21 cellular contexts compared by ENCODE assay signal in the genomic region with DNA sequence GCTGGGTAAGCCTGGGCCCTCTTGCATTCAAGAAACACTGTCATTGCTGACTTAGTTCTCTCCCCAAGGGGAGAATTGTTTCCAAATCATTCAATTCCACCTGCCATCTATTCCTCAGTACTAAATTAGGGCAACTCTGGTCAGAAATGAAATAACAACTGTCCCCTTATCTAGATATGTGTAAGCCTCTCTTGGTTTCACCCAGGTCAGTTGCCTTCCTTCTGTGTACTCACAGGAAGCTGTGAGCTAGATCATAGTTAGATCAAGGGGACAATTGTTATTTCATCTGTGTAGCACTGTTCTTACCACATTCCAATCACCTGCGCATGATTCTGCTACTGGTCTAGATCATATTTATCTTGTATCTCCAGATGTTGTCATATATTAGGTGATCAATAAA.
DNase-seq lines count a peak whose midpoint lies in the region; ATAC-seq, FAIRE-seq and TF ChIP-seq lines count a peak whose summit lies in the region.
"Had no signal": no experiment of that assay in that cellular context is flagged by ENCODE, and none has a peak within 500 bp of the region (broad histone marks: within the 10 kb centered on the region; RNA-seq: fewer than 3 reads in every experiment).

No MANE protein-coding gene starts in this region.

- H3K4me3 ChIP-seq in GM12878 = no peak overlapping the region
- H3K4me3 ChIP-seq: BLaER1, SJSA1 had no signal

- TF ChIP-seq CTCF in GM12878 (IDR thresholded peaks at IDR 0.05 in 2 of 3, conservative IDR thresholded peaks at IDR 0.05 in 1 of 3; ENCODE audit: control insufficient read depth in 2 of 3, extremely low read depth in 1 of 3, insufficient read depth in 1 of 3, low read depth in 3 of 3, low read length in 3 of 3) = no peak

- TF ChIP-seq EP300 in GM12878 (IDR thresholded peaks at IDR 0.05; ENCODE audit: borderline replicate concordance in 1 of 2, control insufficient read depth in 1 of 2, low read depth in 2 of 2, low read length in 2 of 2) = peak; percentile 35 to 56; a peak in 2 of 4 replicates

- CTCF ChIA-PET in GM12878 (lab: Yijun Ruan, JAX) = interaction anchor here (1.2 to 1.5 kb wide), 2 partner anchors 58 to 204 kb away, joined by 3 to 4 read pairs; no protein-coding TSS in a partner anchor

- H3K4me1 ChIP-seq in GM12878 (ENCODE audit: control insufficient read depth, insufficient read depth, low read length) = no peaks in the 10 kb centered on the region
- H3K4me1 ChIP-seq: BLaER1, Caco-2, SJSA1 had no signal

- BruUV-seq in GM12878 (replicated peaks; lab: Mats Ljungman, UMichigan) = no TSS peak

- FAIRE-seq in GM12878 (lab: Jason Lieb, UNC) = no peak
- FAIRE-seq: H1, RCC 7860 had no signal

- H3K9ac ChIP-seq in GM12878 (ENCODE audit: control insufficient read depth, insufficient read depth, low read length) = no peak overlapping the region
- H3K9ac ChIP-seq: BLaER1 had no signal

- TF ChIP-seq POLR2A in GM12878 (IDR thresholded peaks at IDR 0.05; ENCODE audit: low read depth, low read length) = no peak

- WGBS in GM12878 (ENCODE audit: insufficient coverage, insufficient replicate concordance, low lambda C conversion rate, missing lambda C conversion rate) = 95% methylated on average over 1 of the region's 1 CpG

- H4K20me1 ChIP-seq in GM12878 (ENCODE audit: control insufficient read depth, insufficient read depth) = no peaks in the 10 kb centered on the region
- H4K20me1 ChIP-seq: BLaER1 had no signal

- no peak overlapping the region for H3K27ac ChIP-seq in GM12878 (ENCODE audit: control insufficient read depth, insufficient read depth)
- H3K27ac ChIP-seq: BLaER1, SJSA1 had no signal

- SMC1A ChIA-PET in GM12878 (lab: Charles Lee; ENCODE audit: uncharacterized antibody, unreplicated experiment) = no interaction called here

- no peaks in the 10 kb centered on the region for H3K9me3 ChIP-seq in GM12878 (replicated peaks; ENCODE audit: control insufficient read depth, insufficient read depth, low read length)
- H3K9me3 ChIP-seq: BLaER1, Caco-2, SJSA1 had no signal

- no peak overlapping the region for H2AFZ ChIP-seq in GM12878 (ENCODE audit: control insufficient read depth, low read depth, low read length)

- no peak overlapping the region for H3K4me2 ChIP-seq in GM12878 (ENCODE audit: control insufficient read depth, insufficient read depth)
- H3K4me2 ChIP-seq: BLaER1 had no signal

- no peaks in the 10 kb centered on the region for H3K79me2 ChIP-seq in GM12878 (ENCODE audit: control insufficient read depth, insufficient read depth, low read length)

- POLR2A ChIA-PET in GM12878 (lab: Charles Lee) = no interaction called here

- no peaks in the 10 kb centered on the region for H3K36me3 ChIP-seq in GM12878 (ENCODE audit: control insufficient read depth in 2 of 2, insufficient read depth in 2 of 2, low read length in 1 of 2)
- H3K36me3 ChIP-seq: BLaER1, SJSA1 had no signal

- intact Hi-C loops in GM12878 (cut with micrococcal nuclease; ENCODE audit: unreplicated experiment) = no loop called here
- intact Hi-C loops in Right ventricle myocardium inferior (cut with DNase I) = no loop called here

- no peak for DNase-seq in GM12878 (ENCODE audit: low read depth, low spot score)
- DNase-seq in Right ventricle myocardium inferior (ENCODE audit: missing footprints) = no peak
- no peak for DNase-seq in activated effector memory CD4-positive, alpha-beta T cell treated with Interleukin-2 at 50 U/mL for 16 hours
- DNase-seq in activated CD4-positive, CD25-positive, alpha-beta regulatory T cell (lab: John Stamatoyannopoulos, UW) = no peak
- DNase-seq: Caco-2; CD4-positive, alpha-beta T cell; DND-41; Karpas-422; NCI-H1417 treated with DMSO at 0.1 percent for 48 hours; NCI-H187; NCI-H446; NCI-H526; OCI-M1; T-helper 9 cell had no signal

- in situ Hi-C loops in GM12878 (cut with MboI) = no loop called here

- H3K27me3 ChIP-seq in GM12878 (replicated peaks in 1 of 2; ENCODE audit: control insufficient read depth in 2 of 2, insufficient read depth in 2 of 2, low read length in 1 of 2) = no peaks in the 10 kb centered on the region
- H3K27me3 ChIP-seq: BLaER1, SJSA1 had no signal

- RAD21 ChIA-PET in GM12878 (lab: Charles Lee; ENCODE audit: unreplicated experiment) = no interaction called here

- TF ChIP-seq RAD21 in GM12878 (IDR thresholded peaks at IDR 0.05; ENCODE audit: insufficient read depth, low read depth, low read length) = no peak

- ATAC-seq in GM18520 (IDR thresholded peaks at IDR 0.05; ENCODE audit: unreplicated experiment) = peak; percentile 56
- ATAC-seq in GM19351 (IDR thresholded peaks at IDR 0.05; ENCODE audit: unreplicated experiment) = peak; percentile 67
- peak; percentile 65 for ATAC-seq in HG02885 (IDR thresholded peaks at IDR 0.05; ENCODE audit: poor library complexity, unreplicated experiment)
- peak; percentile 98 for ATAC-seq in GM12878
- no peak for ATAC-seq in Right ventricle myocardium inferior

TF ChIP-seq in GM12878, 131 proteins besides CTCF, POLR2A, EP300 and RAD21 (continues in another document):
- TF ChIP-seq RELA (IDR thresholded peaks at IDR 0.05; ENCODE audit: borderline replicate concordance, partially characterized antibody) (no peak), LARP7 (IDR thresholded peaks at IDR 0.05) (no peak), EED (IDR thresholded peaks at IDR 0.05; ENCODE audit: low read depth) (peak; percentile 54), POLR2AphosphoS5 (IDR thresholded peaks at IDR 0.05; ENCODE audit: low read length) (no peak), NFIC (IDR thresholded peaks at IDR 0.05; ENCODE audit: low read depth, low read length) (peak; percentile 61; the same call in 1 of the 2 replicates), HCFC1 (IDR thresholded peaks at IDR 0.05; ENCODE audit: low read length) (no peak), FOXM1 (IDR thresholded peaks at IDR 0.05; ENCODE audit: low read depth, low read length) (0 out of 2 replicates have a peak, but pooled peaks have one; percentile 31), BMI1 (IDR thresholded peaks at IDR 0.05; ENCODE audit: borderline replicate concordance) (no peak)
- TF ChIP-seq, protein P1, sequence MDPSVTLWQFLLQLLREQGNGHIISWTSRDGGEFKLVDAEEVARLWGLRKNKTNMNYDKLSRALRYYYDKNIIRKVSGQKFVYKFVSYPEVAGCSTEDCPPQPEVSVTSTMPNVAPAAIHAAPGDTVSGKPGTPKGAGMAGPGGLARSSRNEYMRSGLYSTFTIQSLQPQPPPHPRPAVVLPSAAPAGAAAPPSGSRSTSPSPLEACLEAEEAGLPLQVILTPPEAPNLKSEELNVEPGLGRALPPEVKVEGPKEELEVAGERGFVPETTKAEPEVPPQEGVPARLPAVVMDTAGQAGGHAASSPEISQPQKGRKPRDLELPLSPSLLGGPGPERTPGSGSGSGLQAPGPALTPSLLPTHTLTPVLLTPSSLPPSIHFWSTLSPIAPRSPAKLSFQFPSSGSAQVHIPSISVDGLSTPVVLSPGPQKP (IDR thresholded peaks at IDR 0.05; ENCODE audit: low read depth, low read length) = no peak
- TF ChIP-seq, protein P2, sequence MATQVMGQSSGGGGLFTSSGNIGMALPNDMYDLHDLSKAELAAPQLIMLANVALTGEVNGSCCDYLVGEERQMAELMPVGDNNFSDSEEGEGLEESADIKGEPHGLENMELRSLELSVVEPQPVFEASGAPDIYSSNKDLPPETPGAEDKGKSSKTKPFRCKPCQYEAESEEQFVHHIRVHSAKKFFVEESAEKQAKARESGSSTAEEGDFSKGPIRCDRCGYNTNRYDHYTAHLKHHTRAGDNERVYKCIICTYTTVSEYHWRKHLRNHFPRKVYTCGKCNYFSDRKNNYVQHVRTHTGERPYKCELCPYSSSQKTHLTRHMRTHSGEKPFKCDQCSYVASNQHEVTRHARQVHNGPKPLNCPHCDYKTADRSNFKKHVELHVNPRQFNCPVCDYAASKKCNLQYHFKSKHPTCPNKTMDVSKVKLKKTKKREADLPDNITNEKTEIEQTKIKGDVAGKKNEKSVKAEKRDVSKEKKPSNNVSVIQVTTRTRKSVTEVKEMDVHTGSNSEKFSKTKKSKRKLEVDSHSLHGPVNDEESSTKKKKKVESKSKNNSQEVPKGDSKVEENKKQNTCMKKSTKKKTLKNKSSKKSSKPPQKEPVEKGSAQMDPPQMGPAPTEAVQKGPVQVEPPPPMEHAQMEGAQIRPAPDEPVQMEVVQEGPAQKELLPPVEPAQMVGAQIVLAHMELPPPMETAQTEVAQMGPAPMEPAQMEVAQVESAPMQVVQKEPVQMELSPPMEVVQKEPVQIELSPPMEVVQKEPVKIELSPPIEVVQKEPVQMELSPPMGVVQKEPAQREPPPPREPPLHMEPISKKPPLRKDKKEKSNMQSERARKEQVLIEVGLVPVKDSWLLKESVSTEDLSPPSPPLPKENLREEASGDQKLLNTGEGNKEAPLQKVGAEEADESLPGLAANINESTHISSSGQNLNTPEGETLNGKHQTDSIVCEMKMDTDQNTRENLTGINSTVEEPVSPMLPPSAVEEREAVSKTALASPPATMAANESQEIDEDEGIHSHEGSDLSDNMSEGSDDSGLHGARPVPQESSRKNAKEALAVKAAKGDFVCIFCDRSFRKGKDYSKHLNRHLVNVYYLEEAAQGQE (IDR thresholded peaks at IDR 0.05; ENCODE audit: low read depth, low read length) = no peak
